Comparison of ENCODE assay signal across 1 cellular context in genomic region chr7:26686448-26686981, GRCh38.
A peak's percentile ranks its signal among the peaks of the same experiment; 100 is the strongest.
TF ChIP-seq lines count a peak whose summit lies in the region.

No MANE protein-coding gene starts in this region.

TF ChIP-seq in HepG2, 621 proteins besides CTCF, POLR2A, EP300 and RAD21 (continued from another document and continues in another):
- TF ChIP-seq ZBED4 (CRISPR knock-in tag; IDR thresholded peaks at IDR 0.05; ENCODE audit: borderline replicate concordance), result 0 out of 2 replicates have a peak, but pooled peaks have one; percentile 19
- TF ChIP-seq NFE2L1 (CRISPR knock-in tag; IDR thresholded peaks at IDR 0.05; ENCODE audit: borderline replicate concordance), result no peak
- TF ChIP-seq TCF7 (IDR thresholded peaks at IDR 0.05; ENCODE audit: low read depth), result no peak
- no peak for TF ChIP-seq KDM4B (CRISPR knock-in tag; IDR thresholded peaks at IDR 0.05)
- no peak for TF ChIP-seq ZNF816 (CRISPR knock-in tag; IDR thresholded peaks at IDR 0.05; ENCODE audit: borderline replicate concordance)
- TF ChIP-seq PCBP1 (IDR thresholded peaks at IDR 0.05; ENCODE audit: borderline replicate concordance, low read depth, low read length), result no peak
- no peak for TF ChIP-seq SOX5 (CRISPR knock-in tag; IDR thresholded peaks at IDR 0.05; ENCODE audit: borderline replicate concordance)
- TF ChIP-seq CENPT (CRISPR knock-in tag; IDR thresholded peaks at IDR 0.05; ENCODE audit: low read depth), result no peak
- TF ChIP-seq FOXA3 (CRISPR knock-in tag; IDR thresholded peaks at IDR 0.05), result peak; percentile 37; the same call in 1 of the 2 replicates
- peak; percentile 75 for TF ChIP-seq ATF7 (IDR thresholded peaks at IDR 0.05)
- TF ChIP-seq ATF7 (CRISPR knock-in tag; IDR thresholded peaks at IDR 0.05), result no peak
- peak; percentile 33; the same call in 1 of the 2 replicates for TF ChIP-seq ZNF362 (CRISPR knock-in tag; IDR thresholded peaks at IDR 0.05; ENCODE audit: borderline replicate concordance)
- TF ChIP-seq, protein P1, sequence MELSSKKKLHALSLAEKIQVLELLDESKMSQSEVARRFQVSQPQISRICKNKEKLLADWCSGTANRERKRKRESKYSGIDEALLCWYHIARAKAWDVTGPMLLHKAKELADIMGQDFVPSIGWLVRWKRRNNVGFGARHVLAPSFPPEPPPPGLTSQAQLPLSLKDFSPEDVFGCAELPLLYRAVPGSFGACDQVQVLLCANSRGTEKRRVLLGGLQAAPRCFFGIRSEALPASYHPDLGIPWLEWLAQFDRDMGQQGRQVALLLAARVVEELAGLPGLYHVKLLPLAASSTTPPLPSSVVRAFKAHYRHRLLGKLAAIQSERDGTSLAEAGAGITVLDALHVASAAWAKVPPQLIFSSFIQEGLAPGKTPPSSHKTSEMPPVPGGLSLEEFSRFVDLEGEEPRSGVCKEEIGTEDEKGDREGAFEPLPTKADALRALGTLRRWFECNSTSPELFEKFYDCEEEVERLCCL (CRISPR knock-in tag; IDR thresholded peaks at IDR 0.05; ENCODE audit: borderline replicate concordance), result no peak
- TF ChIP-seq ZNF737 (CRISPR knock-in tag; IDR thresholded peaks at IDR 0.05; ENCODE audit: borderline replicate concordance), result no peak
- no peak for TF ChIP-seq ZNF225 (CRISPR knock-in tag; IDR thresholded peaks at IDR 0.05)
- TF ChIP-seq, protein P2, sequence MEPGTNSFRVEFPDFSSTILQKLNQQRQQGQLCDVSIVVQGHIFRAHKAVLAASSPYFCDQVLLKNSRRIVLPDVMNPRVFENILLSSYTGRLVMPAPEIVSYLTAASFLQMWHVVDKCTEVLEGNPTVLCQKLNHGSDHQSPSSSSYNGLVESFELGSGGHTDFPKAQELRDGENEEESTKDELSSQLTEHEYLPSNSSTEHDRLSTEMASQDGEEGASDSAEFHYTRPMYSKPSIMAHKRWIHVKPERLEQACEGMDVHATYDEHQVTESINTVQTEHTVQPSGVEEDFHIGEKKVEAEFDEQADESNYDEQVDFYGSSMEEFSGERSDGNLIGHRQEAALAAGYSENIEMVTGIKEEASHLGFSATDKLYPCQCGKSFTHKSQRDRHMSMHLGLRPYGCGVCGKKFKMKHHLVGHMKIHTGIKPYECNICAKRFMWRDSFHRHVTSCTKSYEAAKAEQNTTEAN (CRISPR knock-in tag; conservative IDR thresholded peaks at IDR 0.05), result no peak
- no peak for TF ChIP-seq ZNF75D (CRISPR knock-in tag; IDR thresholded peaks at IDR 0.05; ENCODE audit: borderline replicate concordance)
- TF ChIP-seq ZNF382 (CRISPR knock-in tag; IDR thresholded peaks at IDR 0.05; ENCODE audit: borderline replicate concordance), result no peak
- TF ChIP-seq KLF12 (CRISPR knock-in tag; IDR thresholded peaks at IDR 0.05; ENCODE audit: borderline replicate concordance), result no peak
- TF ChIP-seq ATF1 (CRISPR knock-in tag; IDR thresholded peaks at IDR 0.05), result no peak
- TF ChIP-seq ZFP36L1 (CRISPR knock-in tag; IDR thresholded peaks at IDR 0.05), result no peak
- no peak for TF ChIP-seq KIAA2018 (CRISPR knock-in tag; IDR thresholded peaks at IDR 0.05; ENCODE audit: borderline replicate concordance)
- peak; percentile 86 for TF ChIP-seq ATF2 (CRISPR knock-in tag; IDR thresholded peaks at IDR 0.05)
- TF ChIP-seq RERE (CRISPR knock-in tag; IDR thresholded peaks at IDR 0.05; ENCODE audit: low read depth), result no peak
- no peak for TF ChIP-seq HMGXB4 (CRISPR knock-in tag; IDR thresholded peaks at IDR 0.05; ENCODE audit: borderline replicate concordance in 1 of 2, low read depth in 1 of 2)
